3 cellular contexts compared by ENCODE assay signal in genomic region chr19:5682293-5682592, GRCh38.
TF ChIP-seq lines count a peak whose summit lies in the region.

No MANE protein-coding gene starts in this region.

TF ChIP-seq in SK-N-SH, 30 proteins besides CTCF, POLR2A, EP300 and RAD21:
- TF ChIP-seq USF2 (IDR thresholded peaks at IDR 0.05; ENCODE audit: borderline replicate concordance, low read depth, low read length) (no peak), TEAD4 (IDR thresholded peaks at IDR 0.05; ENCODE audit: borderline replicate concordance, insufficient read depth) (no peak), JUND (IDR thresholded peaks at IDR 0.05) (no peak), CHD2 (IDR thresholded peaks at IDR 0.05; ENCODE audit: low read length, partially characterized antibody) (no peak), ELF1 (IDR thresholded peaks at IDR 0.05) (no peak), RCOR1 (IDR thresholded peaks at IDR 0.05; ENCODE audit: low read length) (no peak), NFIC (IDR thresholded peaks at IDR 0.05; ENCODE audit: borderline replicate concordance) (no peak), MXI1 (IDR thresholded peaks at IDR 0.05; ENCODE audit: low read depth, low read length) (no peak), RFX5 (IDR thresholded peaks at IDR 0.05; ENCODE audit: low read length) (no peak), GATA2 (CRISPR knock-in tag; IDR thresholded peaks at IDR 0.05) (no peak), FOXJ3 (CRISPR knock-in tag; IDR thresholded peaks at IDR 0.05) (no peak), SIN3A (IDR thresholded peaks at IDR 0.05; ENCODE audit: borderline replicate concordance, low read depth, low read length) (no peak), MEF2A (IDR thresholded peaks at IDR 0.05; ENCODE audit: borderline replicate concordance, low read depth) (no peak), RXRA (IDR thresholded peaks at IDR 0.05; ENCODE audit: borderline replicate concordance, low read depth) (no peak), GABPA (IDR thresholded peaks at IDR 0.05; ENCODE audit: low read depth) (no peak)
- TF ChIP-seq, protein P1, sequence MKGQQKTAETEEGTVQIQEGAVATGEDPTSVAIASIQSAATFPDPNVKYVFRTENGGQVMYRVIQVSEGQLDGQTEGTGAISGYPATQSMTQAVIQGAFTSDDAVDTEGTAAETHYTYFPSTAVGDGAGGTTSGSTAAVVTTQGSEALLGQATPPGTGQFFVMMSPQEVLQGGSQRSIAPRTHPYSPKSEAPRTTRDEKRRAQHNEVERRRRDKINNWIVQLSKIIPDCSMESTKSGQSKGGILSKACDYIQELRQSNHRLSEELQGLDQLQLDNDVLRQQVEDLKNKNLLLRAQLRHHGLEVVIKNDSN (IDR thresholded peaks at IDR 0.05; ENCODE audit: borderline replicate concordance, low read depth): no peak
- TF ChIP-seq, protein P2, sequence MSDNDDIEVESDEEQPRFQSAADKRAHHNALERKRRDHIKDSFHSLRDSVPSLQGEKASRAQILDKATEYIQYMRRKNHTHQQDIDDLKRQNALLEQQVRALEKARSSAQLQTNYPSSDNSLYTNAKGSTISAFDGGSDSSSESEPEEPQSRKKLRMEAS (IDR thresholded peaks at IDR 0.05; ENCODE audit: low read depth): no peak

TF ChIP-seq in SK-N-SH treated with all-trans-retinoic acid at 6 μM for 48 hours, 23 proteins besides CTCF, POLR2A, EP300 and RAD21:
- TF ChIP-seq, protein P3, sequence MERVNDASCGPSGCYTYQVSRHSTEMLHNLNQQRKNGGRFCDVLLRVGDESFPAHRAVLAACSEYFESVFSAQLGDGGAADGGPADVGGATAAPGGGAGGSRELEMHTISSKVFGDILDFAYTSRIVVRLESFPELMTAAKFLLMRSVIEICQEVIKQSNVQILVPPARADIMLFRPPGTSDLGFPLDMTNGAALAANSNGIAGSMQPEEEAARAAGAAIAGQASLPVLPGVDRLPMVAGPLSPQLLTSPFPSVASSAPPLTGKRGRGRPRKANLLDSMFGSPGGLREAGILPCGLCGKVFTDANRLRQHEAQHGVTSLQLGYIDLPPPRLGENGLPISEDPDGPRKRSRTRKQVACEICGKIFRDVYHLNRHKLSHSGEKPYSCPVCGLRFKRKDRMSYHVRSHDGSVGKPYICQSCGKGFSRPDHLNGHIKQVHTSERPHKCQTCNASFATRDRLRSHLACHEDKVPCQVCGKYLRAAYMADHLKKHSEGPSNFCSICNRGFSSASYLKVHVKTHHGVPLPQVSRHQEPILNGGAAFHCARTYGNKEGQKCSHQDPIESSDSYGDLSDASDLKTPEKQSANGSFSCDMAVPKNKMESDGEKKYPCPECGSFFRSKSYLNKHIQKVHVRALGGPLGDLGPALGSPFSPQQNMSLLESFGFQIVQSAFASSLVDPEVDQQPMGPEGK (CRISPR knock-in tag; IDR thresholded peaks at IDR 0.05; ENCODE audit: borderline replicate concordance): no peak
- TF ChIP-seq RARB (CRISPR knock-in tag; IDR thresholded peaks at IDR 0.05): no peak
- TF ChIP-seq ZNF70 (CRISPR knock-in tag; IDR thresholded peaks at IDR 0.05): no peak
- TF ChIP-seq BACH2 (CRISPR knock-in tag; IDR thresholded peaks at IDR 0.05; ENCODE audit: borderline replicate concordance): no peak
- TF ChIP-seq ZNF565 (CRISPR knock-in tag; conservative IDR thresholded peaks at IDR 0.05; ENCODE audit: low read depth): no peak
- no peak for TF ChIP-seq POU6F1 (CRISPR knock-in tag; IDR thresholded peaks at IDR 0.05; ENCODE audit: borderline replicate concordance, low read depth)
- TF ChIP-seq, protein P4, sequence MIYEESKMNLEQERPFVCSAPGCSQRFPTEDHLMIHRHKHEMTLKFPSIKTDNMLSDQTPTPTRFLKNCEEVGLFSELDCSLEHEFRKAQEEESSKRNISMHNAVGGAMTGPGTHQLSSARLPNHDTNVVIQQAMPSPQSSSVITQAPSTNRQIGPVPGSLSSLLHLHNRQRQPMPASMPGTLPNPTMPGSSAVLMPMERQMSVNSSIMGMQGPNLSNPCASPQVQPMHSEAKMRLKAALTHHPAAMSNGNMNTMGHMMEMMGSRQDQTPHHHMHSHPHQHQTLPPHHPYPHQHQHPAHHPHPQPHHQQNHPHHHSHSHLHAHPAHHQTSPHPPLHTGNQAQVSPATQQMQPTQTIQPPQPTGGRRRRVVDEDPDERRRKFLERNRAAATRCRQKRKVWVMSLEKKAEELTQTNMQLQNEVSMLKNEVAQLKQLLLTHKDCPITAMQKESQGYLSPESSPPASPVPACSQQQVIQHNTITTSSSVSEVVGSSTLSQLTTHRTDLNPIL (CRISPR knock-in tag; IDR thresholded peaks at IDR 0.05; ENCODE audit: low read depth): no peak
- no peak for TF ChIP-seq SNAI2 (CRISPR knock-in tag; IDR thresholded peaks at IDR 0.05)
- TF ChIP-seq TSHZ2 (CRISPR knock-in tag; IDR thresholded peaks at IDR 0.05): no peak
- no peak for TF ChIP-seq TOX (CRISPR knock-in tag; IDR thresholded peaks at IDR 0.05; ENCODE audit: borderline replicate concordance)
- TF ChIP-seq PPARA (CRISPR knock-in tag; IDR thresholded peaks at IDR 0.05; ENCODE audit: borderline replicate concordance): no peak
- TF ChIP-seq GLIS3 (CRISPR knock-in tag; IDR thresholded peaks at IDR 0.05): no peak
- TF ChIP-seq ZFP3 (CRISPR knock-in tag; IDR thresholded peaks at IDR 0.05): no peak
- TF ChIP-seq OSR1 (CRISPR knock-in tag; IDR thresholded peaks at IDR 0.05): no peak
- no peak for TF ChIP-seq ESRRG (CRISPR knock-in tag; IDR thresholded peaks at IDR 0.05)
- TF ChIP-seq CSDC2 (CRISPR knock-in tag; IDR thresholded peaks at IDR 0.05): no peak
- no peak for TF ChIP-seq ZNF8 (CRISPR knock-in tag; IDR thresholded peaks at IDR 0.05)
- no peak for TF ChIP-seq ARNTL (CRISPR knock-in tag; IDR thresholded peaks at IDR 0.05; ENCODE audit: borderline replicate concordance, low read depth)

TF ChIP-seq in WTC11, 78 proteins besides CTCF, POLR2A, EP300 and RAD21:
- no peak for TF ChIP-seq NR3C1 (CRISPR knock-in tag; conservative IDR thresholded peaks at IDR 0.05; ENCODE audit: low read depth)
TF ChIP-seq in WTC11: peak in this region for 0.
